Comparison of ENCODE assay signal across 14 cellular contexts in the genomic region with DNA sequence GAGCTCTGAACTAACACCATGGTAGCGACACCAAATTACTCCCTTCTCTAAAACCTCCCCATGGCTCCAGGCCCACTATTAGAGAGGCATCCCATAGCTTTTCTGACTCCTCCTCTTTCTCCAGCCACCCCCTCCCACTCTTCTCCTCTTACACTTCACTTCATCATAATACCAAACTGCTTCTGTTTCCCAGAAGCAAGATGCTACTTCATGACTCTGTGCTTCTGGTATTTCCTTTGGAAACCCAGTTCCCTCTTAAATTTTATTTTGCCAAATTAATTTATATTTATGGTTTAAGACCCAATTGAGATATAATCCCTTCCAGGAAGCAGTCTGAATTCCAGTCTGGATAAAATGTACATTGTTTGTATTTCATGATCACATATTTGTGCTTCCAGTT.
DNase-seq lines count a peak whose midpoint lies in the region; ATAC-seq and TF ChIP-seq lines count a peak whose summit lies in the region.
"Had no signal": no experiment of that assay in that cellular context is flagged by ENCODE, and none has a peak within 500 bp of the region (broad histone marks: within the 10 kb centered on the region; RNA-seq: fewer than 3 reads in every experiment).

No MANE protein-coding gene starts in this region.

- intact Hi-C loops in Right ventricle myocardium superior (cut with DNase I) = no loop called here

- H3K27ac Mint-ChIP-seq in mesothelial cell of epicardium = peak overlapping the region; percentile 20

- peaks cover 16% of the 10 kb centered on the region for H3K4me1 Mint-ChIP-seq in mesothelial cell of epicardium

- in situ Hi-C loops in astrocyte of the spinal cord (cut with HindIII; ENCODE audit: low sequenced_read_pairs) = no loop called here

- no peak overlapping the region for H3K4me3 Mint-ChIP-seq in mesothelial cell of epicardium

- DNase-seq in AG04449 (ENCODE audit: low read depth, low spot score) (peak; percentile 4), EH (ENCODE audit: low read depth) (peak; percentile 40), astrocyte of the spinal cord (ENCODE audit: low read depth, low spot score) (peak; percentile 2), mesothelial cell of epicardium (ENCODE audit: low spot score in 2 of 2, unreplicated experiment in 2 of 2) (no peak), D341Med (ENCODE audit: low spot score) (no peak), NCI-H526 treated with DMSO at 0.1 percent for 48 hours (lab: John Stamatoyannopoulos, UW) (no peak), Right ventricle myocardium superior (no peak)
- DNase-seq: C1 segment of cervical spinal cord, H7, NCI-H2029 treated with DMSO at 0.1 percent for 48 hours, NCI-H526, SHP77 treated with DMSO at 0.1 percent for 48 hours had no signal

- H3K4me3 ChIP-seq in AG04449 (ENCODE audit: low read depth, low read length) (no peak overlapping the region), astrocyte of the spinal cord (ENCODE audit: low read depth, low read length) (no peak overlapping the region)

- no peaks in the 10 kb centered on the region for H3K9me3 Mint-ChIP-seq in mesothelial cell of epicardium

- TF ChIP-seq CTCF in AG04449 (IDR thresholded peaks at IDR 0.05; ENCODE audit: insufficient read depth, low read length, missing control alignments) (no peak), astrocyte of the spinal cord (IDR thresholded peaks at IDR 0.05; ENCODE audit: low read depth, low read length) (no peak), mesothelial cell of epicardium (IDR thresholded peaks at IDR 0.05; ENCODE audit: unreplicated experiment) (no peak)

- H3K27me3 Mint-ChIP-seq in mesothelial cell of epicardium (ENCODE audit: low read depth) = peaks cover 27% of the 10 kb centered on the region

- POLR2A ChIA-PET in AG04449 (lab: Yijun Ruan, JAX) = no interaction called here

- ATAC-seq in GM21360 (IDR thresholded peaks at IDR 0.05; ENCODE audit: unreplicated experiment) = no peak
- no peak for ATAC-seq in Right ventricle myocardium superior (ENCODE audit: poor library complexity)
- ATAC-seq: Panc1 had no signal

- CTCF ChIA-PET in AG04449 (lab: Yijun Ruan, JAX) = no interaction called here

- no peaks in the 10 kb centered on the region for H3K36me3 Mint-ChIP-seq in mesothelial cell of epicardium

Comparison
In these comparisons a context has a peak if more than half of its experiments do, and no peak if none do; other contexts are left out.
1. DNase-seq: peak in AG04449 (single experiment), EH (single experiment) and astrocyte of the spinal cord (single experiment); none in mesothelial cell of epicardium (0 of 2), D341Med (single experiment), NCI-H526 treated with DMSO at 0.1 percent for 48 hours (single experiment) and Right ventricle myocardium superior (single experiment).